ENCODE assay signal across 8 cellular contexts in the genomic region with DNA sequence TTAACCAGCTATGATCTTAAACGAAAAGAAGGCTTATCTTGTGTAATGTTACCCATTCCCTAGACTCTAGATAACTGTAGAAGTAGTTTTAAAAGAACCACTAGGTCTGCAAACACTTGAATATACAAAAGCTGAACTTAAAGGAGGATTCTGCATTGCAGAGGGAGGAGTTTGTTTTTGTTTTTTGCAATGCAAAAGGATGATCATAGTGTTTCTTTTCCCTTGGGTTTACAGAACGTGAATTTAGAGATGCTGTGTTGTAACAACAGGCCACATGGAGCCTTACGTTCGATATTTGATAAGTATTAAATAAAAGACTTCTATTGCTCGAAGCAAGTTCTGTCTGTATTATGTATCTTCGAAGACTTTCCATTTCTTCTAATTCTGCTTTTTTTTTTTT.
DNase-seq lines count a peak whose midpoint lies in the region; ATAC-seq and TF ChIP-seq lines count a peak whose summit lies in the region.

No MANE protein-coding gene starts in this region.

- H3K79me2 ChIP-seq in DND-41 (ENCODE audit: insufficient read depth, low read length), result peaks cover 45% of the 10 kb centered on the region
- H3K79me2 ChIP-seq in OCI-LY7 (ENCODE audit: insufficient read depth, low read depth, low read length), result peaks cover 83% of the 10 kb centered on the region
- H3K79me2 ChIP-seq in neural progenitor cell (ENCODE audit: low read depth), result peaks cover 20% of the 10 kb centered on the region

- H2AFZ ChIP-seq in DND-41 (ENCODE audit: low read depth, low read length) (no peak overlapping the region), OCI-LY7 (ENCODE audit: low read length) (no peak overlapping the region), neural progenitor cell (replicated peaks) (no peak overlapping the region)

- TF ChIP-seq POLR2A in Peyer's patch (IDR thresholded peaks at IDR 0.05), result no peak

- DNase-seq in DND-41 (no peak), OCI-LY7 (ENCODE audit: low spot score) (no peak), endodermal cell (no peak), neural progenitor cell (ENCODE audit: low spot score) (no peak), Peyer's patch (no peak), NCI-H1092 treated with DMSO at 0.1 percent for 48 hours (lab: John Stamatoyannopoulos, UW) (no peak)
- no peak for DNase-seq in stimulated activated naive B cell treated with anti-CD40 and anti-IgM and Interleukin-4, amounts not matched to agents 10 μg/mL and 1 μg/mL and 100 μg/mL, for 72 hours
- no peak for DNase-seq in activated CD4-positive, alpha-beta T cell treated with anti-CD3 and anti-CD28 coated beads for 48 hours

- TF ChIP-seq CTCF in DND-41 (IDR thresholded peaks at IDR 0.05; ENCODE audit: borderline replicate concordance, extremely low read depth, low read length, poor library complexity, severe bottlenecking) (no peak), OCI-LY7 (conservative IDR thresholded peaks at IDR 0.05; ENCODE audit: low read length) (no peak), endodermal cell (conservative IDR thresholded peaks at IDR 0.05) (no peak), neural progenitor cell (IDR thresholded peaks at IDR 0.05) (no peak), Peyer's patch (IDR thresholded peaks at IDR 0.05) (no peak)

- H3K27ac Mint-ChIP-seq in endodermal cell (no peak overlapping the region), neural progenitor cell (no peak overlapping the region)
- H3K27ac Mint-ChIP-seq in stimulated activated naive B cell treated with anti-CD40 and anti-IgM and Interleukin-4, amounts not matched to agents 10 μg/mL and 1 μg/mL and 100 μg/mL, for 72 hours, result no peak overlapping the region

- peaks cover 21% of the 10 kb centered on the region for H3F3A ChIP-seq in neural progenitor cell (ENCODE audit: low read depth)

- H3K27me3 ChIP-seq in DND-41 (ENCODE audit: insufficient read depth, low read length, poor library complexity) (no peaks in the 10 kb centered on the region), endodermal cell (ENCODE audit: control insufficient read depth, insufficient read depth, low read length, poor library complexity, severe bottlenecking) (no peaks in the 10 kb centered on the region), neural progenitor cell (no peaks in the 10 kb centered on the region), Peyer's patch (no peaks in the 10 kb centered on the region)

- POLR2A ChIA-PET in OCI-LY7 (lab: Charles Lee), result interaction anchor here (0.5 to 0.7 kb wide), 3 partner anchors 31 to 68 kb away, joined by 3 to 5 read pairs (median 3); no protein-coding TSS in a partner anchor

- H3K9me2 ChIP-seq in OCI-LY7 (ENCODE audit: insufficient read depth, low read length), result no peaks in the 10 kb centered on the region

- H3K36me3 Mint-ChIP-seq in endodermal cell (ENCODE audit: low read depth) (no peaks in the 10 kb centered on the region), neural progenitor cell (peaks cover 3% of the 10 kb centered on the region)
- peaks cover 3% of the 10 kb centered on the region in 2 donors for H3K36me3 Mint-ChIP-seq in stimulated activated naive B cell treated with anti-CD40 and anti-IgM and Interleukin-4, amounts not matched to agents 10 μg/mL and 1 μg/mL and 100 μg/mL, for 72 hours

- H3K4me1 Mint-ChIP-seq in endodermal cell (peaks cover 20% of the 10 kb centered on the region), neural progenitor cell (peaks cover 11% of the 10 kb centered on the region)
- peaks cover 17 to 45% of the 10 kb centered on the region in 2 donors for H3K4me1 Mint-ChIP-seq in stimulated activated naive B cell treated with anti-CD40 and anti-IgM and Interleukin-4, amounts not matched to agents 10 μg/mL and 1 μg/mL and 100 μg/mL, for 72 hours

- 83% methylated on average over 5 of the region's 6 CpGs; no CpG with 5 or more reads in 1 of the 2 experiments for WGBS in endodermal cell (ENCODE audit: insufficient coverage in 1 of 2, insufficient read length in 1 of 2), 2 experiments

- H3K9me3 ChIP-seq in DND-41 (ENCODE audit: insufficient read depth, low read length, severe bottlenecking) (no peaks in the 10 kb centered on the region), OCI-LY7 (ENCODE audit: low read length) (no peaks in the 10 kb centered on the region), endodermal cell (ENCODE audit: control insufficient read depth, low read length) (no peaks in the 10 kb centered on the region), neural progenitor cell (ENCODE audit: low read depth) (no peaks in the 10 kb centered on the region), Peyer's patch (no peaks in the 10 kb centered on the region)

- intact Hi-C loops in OCI-LY7 (cut with micrococcal nuclease; ENCODE audit: unreplicated experiment), result loop anchor here (5.0 kb wide), 1 partner anchor 370 kb away; the partner anchor contains the start of gene AKTIP

- H3K4me3 Mint-ChIP-seq in endodermal cell (peak overlapping the region; percentile 74), neural progenitor cell (peak overlapping the region; percentile 91)
- no peak overlapping the region for H3K4me3 Mint-ChIP-seq in stimulated activated naive B cell treated with anti-CD40 and anti-IgM and Interleukin-4, amounts not matched to agents 10 μg/mL and 1 μg/mL and 100 μg/mL, for 72 hours

- CTCF ChIA-PET in OCI-LY7 (lab: Charles Lee; ENCODE audit: unreplicated experiment), result no interaction called here

- H4K20me1 ChIP-seq in DND-41 (ENCODE audit: insufficient read depth, low read length) (peaks cover 11% of the 10 kb centered on the region), OCI-LY7 (ENCODE audit: insufficient read depth, low read length) (peaks cover 27% of the 10 kb centered on the region; the same call in 1 of the 2 replicates), neural progenitor cell (ENCODE audit: low read depth) (peaks cover 5% of the 10 kb centered on the region)

- H3K4me3 ChIP-seq in DND-41 (ENCODE audit: low read depth in 1 of 2, low read length in 2 of 2) (peak overlapping the region in 1 of 2 experiments; percentile 85; a peak in 1 of 4 replicates), OCI-LY7 (ENCODE audit: low read depth, low read length, poor library complexity, severe bottlenecking) (peak overlapping the region; percentile 99), endodermal cell (ENCODE audit: low read length) (peak overlapping the region; percentile 83), neural progenitor cell (peak overlapping the region; percentile 81), Peyer's patch (peak overlapping the region in 1 of 4 donors; percentile 80)

- no peak overlapping the region for H3K27ac ChIP-seq in DND-41 (ENCODE audit: low read length)
- H3K27ac ChIP-seq in OCI-LY7 (ENCODE audit: low read depth, low read length, poor library complexity, severe bottlenecking), result no peak overlapping the region
- no peak overlapping the region for H3K27ac ChIP-seq in endodermal cell (ENCODE audit: low read depth, low read length)
- H3K27ac ChIP-seq in neural progenitor cell, result no peak overlapping the region
- H3K27ac ChIP-seq in Peyer's patch, result peak overlapping the region in 1 of 4 donors; percentile 96

- peak overlapping the region; percentile 99; the same call in 1 of the 2 replicates for H3K4me2 ChIP-seq in DND-41 (ENCODE audit: insufficient read depth, low read length)
- H3K4me2 ChIP-seq in OCI-LY7 (ENCODE audit: low read length), result peak overlapping the region; percentile 96
- H3K4me2 ChIP-seq in neural progenitor cell, result peak overlapping the region; percentile 99

- H3K27me3 Mint-ChIP-seq in endodermal cell (ENCODE audit: insufficient read depth) (no peaks in the 10 kb centered on the region), neural progenitor cell (ENCODE audit: insufficient read depth, low read depth) (no peaks in the 10 kb centered on the region)
- no peaks in the 10 kb centered on the region for H3K27me3 Mint-ChIP-seq in stimulated activated naive B cell treated with anti-CD40 and anti-IgM and Interleukin-4, amounts not matched to agents 10 μg/mL and 1 μg/mL and 100 μg/mL, for 72 hours

- H3K9ac ChIP-seq in DND-41 (ENCODE audit: low read depth, low read length) (0 out of 2 replicates have a peak overlapping the region, but pooled peaks have one; percentile 80), endodermal cell (ENCODE audit: extremely low read depth, low read length, poor library complexity, severe bottlenecking) (no peak overlapping the region), neural progenitor cell (no peak overlapping the region)

- ATAC-seq in DND-41 (ENCODE audit: insufficient read depth, low read depth), result no peak
- ATAC-seq in stimulated activated naive B cell treated with anti-CD40 and anti-IgM and Interleukin-4, amounts not matched to agents 10 μg/mL and 1 μg/mL and 100 μg/mL, for 72 hours (replicated peaks), result no peak

- peaks cover 21% of the 10 kb centered on the region for H3K4me1 ChIP-seq in DND-41 (ENCODE audit: insufficient read depth, low read length)
- peaks cover 31% of the 10 kb centered on the region for H3K4me1 ChIP-seq in OCI-LY7 (ENCODE audit: insufficient read depth, low read length, poor library complexity, severe bottlenecking)
- no peaks in the 10 kb centered on the region for H3K4me1 ChIP-seq in endodermal cell (ENCODE audit: control insufficient read depth, insufficient read depth, low read length)
- no peaks in the 10 kb centered on the region for H3K4me1 ChIP-seq in neural progenitor cell
- peaks cover 0 to 16% (median 5%) of the 10 kb centered on the region in 4 donors for H3K4me1 ChIP-seq in Peyer's patch

- H3K9me3 Mint-ChIP-seq in endodermal cell, result no peaks in the 10 kb centered on the region
- no peaks in the 10 kb centered on the region for H3K9me3 Mint-ChIP-seq in neural progenitor cell
- H3K9me3 Mint-ChIP-seq in stimulated activated naive B cell treated with anti-CD40 and anti-IgM and Interleukin-4, amounts not matched to agents 10 μg/mL and 1 μg/mL and 100 μg/mL, for 72 hours, result no peaks in the 10 kb centered on the region

- BruUV-seq in OCI-LY7 (replicated peaks; lab: Mats Ljungman, UMichigan), result no TSS peak

- H3K36me3 ChIP-seq in DND-41 (ENCODE audit: insufficient read depth, low read length) (0 out of 2 replicates have a peak, but pooled peaks cover 4% of the 10 kb centered on the region), OCI-LY7 (ENCODE audit: insufficient read depth, low read length) (peaks cover 44% of the 10 kb centered on the region), endodermal cell (ENCODE audit: control insufficient read depth, insufficient read depth, low read length) (no peaks in the 10 kb centered on the region), neural progenitor cell (no peaks in the 10 kb centered on the region), Peyer's patch (no peaks in the 10 kb centered on the region)

Comparison
In these comparisons a context has a peak if more than half of its experiments do, and no peak if none do; other contexts are left out.
1. H3K4me3 Mint-ChIP-seq: peak in endodermal cell (single experiment) and neural progenitor cell (single experiment); none in stimulated activated naive B cell treated with anti-CD40 and anti-IgM and Interleukin-4, amounts not matched to agents 10 μg/mL and 1 μg/mL and 100 μg/mL, for 72 hours (0 of 2).
2. Peak in every context shown above with its lines, with median percentiles within 50 percentile points of each other: H3K4me2 ChIP-seq.